In genomic region chr21:32257952-32258785, GRCh38 we compare ENCODE assay signal across 1 cellular context.
A peak's percentile ranks its signal among the peaks of the same experiment; 100 is the strongest.
TF ChIP-seq lines count a peak whose summit lies in the region.

No MANE protein-coding gene starts in this region.

TF ChIP-seq in HEK293, 187 proteins besides CTCF, POLR2A, EP300 and RAD21 (continued from another document):
- TF ChIP-seq PRDM4 (tag by site-specific recombination; IDR thresholded peaks at IDR 0.05): no peak
- peak; percentile 45 for TF ChIP-seq ZBTB17 (tag by site-specific recombination; IDR thresholded peaks at IDR 0.05)
- no peak for TF ChIP-seq ZNF747 (tag by site-specific recombination; IDR thresholded peaks at IDR 0.05)
- TF ChIP-seq INSM2 (tag by site-specific recombination; IDR thresholded peaks at IDR 0.05): no peak
